Comparison of ENCODE assay signal across 8 cellular contexts in genomic region chr3:16550676-16551341, GRCh38. TPM values are rescaled to one million over a fixed set of nuclear protein-coding genes. Genes with fewer than 3 reads are reported as not detected.
A peak's percentile ranks its signal among the peaks of the same experiment; 100 is the strongest.
DNase-seq lines count a peak whose midpoint lies in the region; ATAC-seq and TF ChIP-seq lines count a peak whose summit lies in the region.

No MANE protein-coding gene starts in this region.

- no peak overlapping the region for H3K9ac ChIP-seq in skeletal muscle satellite cell (ENCODE audit: low read depth, low read length)

- ATAC-seq in HG02678 (IDR thresholded peaks at IDR 0.05; ENCODE audit: unreplicated experiment): peak; percentile 68
- no peak for ATAC-seq in GM18858 (IDR thresholded peaks at IDR 0.05; ENCODE audit: unreplicated experiment)

- H3K27me3 ChIP-seq in skeletal muscle satellite cell (ENCODE audit: control insufficient read depth, insufficient read depth, low read length): peaks cover 20% of the 10 kb centered on the region

- DNase-seq in NCI-H146 (lab: John Stamatoyannopoulos, UW) (peak; percentile 72), T-helper 2 cell (peak in 4 of 5 experiments; percentile 47 to 79 (median 58)), anterior cingulate cortex (lab: John Stamatoyannopoulos, UW) (peak in 49 of 58 donors; percentile 8 to 85 (median 31)), hypothalamus (lab: John Stamatoyannopoulos, UW) (peak in 37 of 51 donors; percentile 4 to 79 (median 31))

- peaks cover 5% of the 10 kb centered on the region for H3K9me3 ChIP-seq in skeletal muscle satellite cell (replicated peaks; ENCODE audit: low read length)

- peak; percentile 91 for TF ChIP-seq CTCF in GM12873 (IDR thresholded peaks at IDR 0.05; ENCODE audit: insufficient read depth, low read depth, low read length, missing control alignments)

- peak overlapping the region; percentile 14 for H3K4me2 ChIP-seq in skeletal muscle satellite cell (ENCODE audit: low read length)

- no peaks in the 10 kb centered on the region for H3K4me1 ChIP-seq in skeletal muscle satellite cell (ENCODE audit: control insufficient read depth, insufficient read depth, low read length)

- no peak overlapping the region for H3K4me3 ChIP-seq in skeletal muscle satellite cell (ENCODE audit: low read length)

- H3K36me3 ChIP-seq in skeletal muscle satellite cell (ENCODE audit: insufficient read depth, low read length): no peaks in the 10 kb centered on the region

RNA-seq across cellular contexts. Expression of gene RFTN1, which starts 37.3 kb away (rescaled TPM):
- 34.3 and 35.5 TPM in 2 replicates for total RNA-seq in skeletal muscle satellite cell (2012; rRNA removed)

RNA-seq across cellular contexts. Expression of gene DAZL, which starts 54.4 kb away (rescaled TPM):
- total RNA-seq in skeletal muscle satellite cell (2012; rRNA removed): 0.22 TPM in 1 of 2 replicates, not detected in the other
